In the genomic region with DNA sequence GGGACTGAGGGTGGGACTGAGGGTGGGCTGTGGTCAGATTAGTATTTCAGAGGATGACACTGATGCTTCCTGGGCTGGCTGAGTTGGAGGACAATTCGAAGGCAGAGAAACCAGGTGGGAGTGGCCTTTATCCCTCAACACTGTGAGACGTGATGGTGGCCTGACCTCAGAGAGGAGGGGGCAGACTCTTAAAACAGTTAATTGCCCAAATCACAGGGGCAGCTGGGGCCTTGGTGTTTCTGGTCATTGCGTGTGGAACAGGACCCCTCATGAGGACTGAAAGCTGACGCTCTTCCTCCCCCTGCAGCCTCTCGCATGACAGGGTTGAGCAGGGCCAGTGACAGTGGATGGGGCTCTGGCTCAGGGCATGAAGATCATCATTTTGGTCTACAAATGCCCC, we compare ENCODE assay signal across 28 cellular contexts. TPM values are rescaled to one million over a fixed set of nuclear protein-coding genes. Genes with fewer than 3 reads are reported as not detected.
DNase-seq lines count a peak whose midpoint lies in the region; ATAC-seq, FAIRE-seq and TF ChIP-seq lines count a peak whose summit lies in the region.
"Had no signal": no experiment of that assay in that cellular context is flagged by ENCODE, and none has a peak within 500 bp of the region (broad histone marks: within the 10 kb centered on the region; RNA-seq: fewer than 3 reads in every experiment).

No MANE protein-coding gene starts in this region.

- H3K4me1 Mint-ChIP-seq in activated B cell treated with CpG ODN at 0.5 μM for 24 hours = peaks cover 19% of the 10 kb centered on the region

- H3K18ac ChIP-seq in neuronal stem cell (ENCODE audit: low read length) = peak overlapping the region; percentile 40

- no peaks in the 10 kb centered on the region for H3K27me3 Mint-ChIP-seq in activated B cell treated with CpG ODN at 0.5 μM for 24 hours

- no peak overlapping the region for H3K4me3 ChIP-seq in HepG2 (replicated peaks in 1 of 3; ENCODE audit: insufficient read depth in 1 of 3, low read depth in 2 of 3, low read length in 3 of 3)
- no peak overlapping the region for H3K4me3 ChIP-seq in neuronal stem cell (ENCODE audit: low read length in 2 of 2)
- no peak overlapping the region for H3K4me3 ChIP-seq in right cardiac atrium (ENCODE audit: low read length)
- H3K4me3 ChIP-seq in upper lobe of right lung = no peak overlapping the region
- H3K4me3 ChIP-seq: GM12878, GM23338, PC-9, SJSA1 had no signal

- H2BK12ac ChIP-seq in neuronal stem cell (ENCODE audit: low read length) = no peak overlapping the region

- in situ Hi-C loops in HepG2 (cut with HindIII; ENCODE audit: extremely low pct_ligation_motif_present, low pct_unique_long_range_greater_than_20kb) = no loop called here

- H3K27ac ChIP-seq in HepG2 (ENCODE audit: extremely low read length, insufficient read depth, low read length) = peak overlapping the region; percentile 84
- H3K27ac ChIP-seq in neuronal stem cell (replicated peaks; ENCODE audit: low read length) = no peak overlapping the region
- no peak overlapping the region for H3K27ac ChIP-seq in right cardiac atrium (ENCODE audit: low read length)
- no peak overlapping the region for H3K27ac ChIP-seq in upper lobe of right lung
- H3K27ac ChIP-seq: C4-2B, KMS-11, PC-9, SJSA1 had no signal

- no peak for FAIRE-seq in HepG2 (lab: Jason Lieb, UNC)
- FAIRE-seq: GM12878, HTR-8/SVneo had no signal

- TF ChIP-seq CTCF in activated B cell treated with CpG ODN at 0.5 μM for 24 hours (IDR thresholded peaks at IDR 0.05) (no peak), HepG2 (CRISPR knock-in tag; IDR thresholded peaks at IDR 0.05) (no peak), upper lobe of right lung (IDR thresholded peaks at IDR 0.05) (no peak)

- H3K4me2 ChIP-seq in HepG2 (ENCODE audit: low read depth, low read length) (peak overlapping the region; percentile 25), neuronal stem cell (ENCODE audit: insufficient read depth, low read length, poor library complexity, severe bottlenecking) (no peak overlapping the region)
- H3K4me2 ChIP-seq: GM23338, KMS-11, PC-9 had no signal

- H2BK5ac ChIP-seq in neuronal stem cell (ENCODE audit: low read length) = no peak overlapping the region

- peaks cover 88% of the 10 kb centered on the region for H3K4me1 ChIP-seq in HepG2 (ENCODE audit: insufficient read depth, low read length)
- peaks cover 13 to 14% of the 10 kb centered on the region in 2 donors for H3K4me1 ChIP-seq in neuronal stem cell (ENCODE audit: control insufficient read depth in 2 of 2, insufficient read depth in 1 of 2, low read depth in 1 of 2, low read length in 2 of 2)
- peaks cover 8% of the 10 kb centered on the region for H3K4me1 ChIP-seq in right cardiac atrium (ENCODE audit: control insufficient read depth, insufficient read depth, low read length)
- H3K4me1 ChIP-seq in upper lobe of right lung = peaks cover 3% of the 10 kb centered on the region
- H3K4me1 ChIP-seq: SJSA1 had no signal

- peak overlapping the region; percentile 47 for H2BK120ac ChIP-seq in neuronal stem cell (ENCODE audit: low read depth, low read length)

- H2AFZ ChIP-seq in HepG2 (ENCODE audit: low read length) = no peak overlapping the region
- H2AFZ ChIP-seq in neuronal stem cell (ENCODE audit: low read length) = peak overlapping the region; percentile 36
- H2AFZ ChIP-seq: GM23338, PC-9 had no signal

- H3K23ac ChIP-seq in neuronal stem cell (ENCODE audit: low read depth, low read length, poor library complexity) = no peak overlapping the region

- no peak overlapping the region for H3K9ac ChIP-seq in HepG2 (ENCODE audit: insufficient read depth, low read depth, low read length)
- no peak overlapping the region for H3K9ac ChIP-seq in neuronal stem cell (ENCODE audit: low read depth, low read length, poor library complexity)
- H3K9ac ChIP-seq: KMS-11 had no signal

- peak overlapping the region; percentile 48 for H2AK5ac ChIP-seq in neuronal stem cell (ENCODE audit: low read depth, low read length)

- H3K36me3 ChIP-seq in HepG2 (replicated peaks in 1 of 2; ENCODE audit: control insufficient read depth in 1 of 2, insufficient read depth in 2 of 2, low read length in 2 of 2) (no peaks in the 10 kb centered on the region), neuronal stem cell (replicated peaks in 1 of 2; ENCODE audit: control insufficient read depth in 2 of 2, insufficient read depth in 2 of 2, low read length in 2 of 2) (no peaks in the 10 kb centered on the region), upper lobe of right lung (no peaks in the 10 kb centered on the region)
- H3K36me3 ChIP-seq: SJSA1 had no signal

- TF ChIP-seq EP300 in HepG2 (IDR thresholded peaks at IDR 0.05; ENCODE audit: low read depth in 2 of 2, low read length in 2 of 2) = no peak
- no peak for TF ChIP-seq EP300 in HepG2 (CRISPR knock-in tag; IDR thresholded peaks at IDR 0.05; ENCODE audit: borderline replicate concordance)

- no peak overlapping the region for H3K4me3 Mint-ChIP-seq in activated B cell treated with CpG ODN at 0.5 μM for 24 hours
- H3K4me3 Mint-ChIP-seq: CD8-positive, alpha-beta T cell; GM23338; H9 had no signal

- H3K27me3 ChIP-seq in HepG2 (ENCODE audit: control insufficient read depth in 1 of 2, insufficient read depth in 2 of 2, low read length in 2 of 2) (no peaks in the 10 kb centered on the region), neuronal stem cell (ENCODE audit: control insufficient read depth in 3 of 3, insufficient read depth in 3 of 3, low read depth in 1 of 3, low read length in 3 of 3) (no peaks in the 10 kb centered on the region), right cardiac atrium (ENCODE audit: control insufficient read depth, insufficient read depth) (no peaks in the 10 kb centered on the region), upper lobe of right lung (no peaks in the 10 kb centered on the region)
- H3K27me3 ChIP-seq: SJSA1 had no signal

- no peaks in the 10 kb centered on the region for H3K9me3 Mint-ChIP-seq in activated B cell treated with CpG ODN at 0.5 μM for 24 hours
- H3K9me3 Mint-ChIP-seq: CD8-positive, alpha-beta T cell; GM23338 had no signal

- 92% methylated on average over 3 of the region's 5 CpGs for WGBS in HepG2 (ENCODE audit: low lambda C conversion rate)
- no CpG with 5 or more reads among the region's 5 CpGs for WGBS in neuronal stem cell (ENCODE audit: extremely low coverage in 2 of 2, insufficient read length in 2 of 2, insufficient replicate concordance in 1 of 2), 2 donors
- 87% methylated on average over 5 of the region's 5 CpGs for WGBS in right cardiac atrium

- no peaks in the 10 kb centered on the region for H4K20me1 ChIP-seq in HepG2 (ENCODE audit: insufficient read depth, low read length)

- no peak overlapping the region for H4K91ac ChIP-seq in neuronal stem cell (ENCODE audit: low read depth, low read length, poor library complexity)

- intact Hi-C loops in activated B cell treated with CpG ODN at 0.5 μM for 24 hours (cut with micrococcal nuclease) = no loop called here
- intact Hi-C loops in HepG2 (cut with micrococcal nuclease; ENCODE audit: unreplicated experiment) = loop anchor here (2.0 kb wide), 1 partner anchor 115 kb away; a partner anchor contains a TSS
- intact Hi-C loops in right cardiac atrium (cut with DNase I) = loop anchor here in 1 of 4 donors (10.0 kb wide), 1 partner anchor 223 kb away; no protein-coding TSS in a partner anchor
- intact Hi-C loops in upper lobe of right lung (cut with DNase I) = no loop called here

- H4K8ac ChIP-seq in neuronal stem cell (ENCODE audit: low read depth, low read length) = no peak overlapping the region

- no peaks in the 10 kb centered on the region for H3K79me1 ChIP-seq in neuronal stem cell (ENCODE audit: low read depth, low read length)

- no peaks in the 10 kb centered on the region for H3K9me3 ChIP-seq in HepG2 (ENCODE audit: low read length)
- no peaks in the 10 kb centered on the region for H3K9me3 ChIP-seq in neuronal stem cell (replicated peaks in 1 of 2; ENCODE audit: control insufficient read depth in 2 of 2, insufficient read depth in 1 of 2, low read depth in 1 of 2, low read length in 2 of 2)
- no peaks in the 10 kb centered on the region for H3K9me3 ChIP-seq in right cardiac atrium (ENCODE audit: control insufficient read depth, low read length)
- no peaks in the 10 kb centered on the region for H3K9me3 ChIP-seq in upper lobe of right lung
- H3K9me3 ChIP-seq: SJSA1 had no signal

- peak overlapping the region; percentile 11 for H3K27ac Mint-ChIP-seq in activated B cell treated with CpG ODN at 0.5 μM for 24 hours
- H3K27ac Mint-ChIP-seq: CD8-positive, alpha-beta T cell; GM23338; H9 had no signal

- H3K79me2 ChIP-seq in HepG2 (ENCODE audit: insufficient read depth, low read length) = no peaks in the 10 kb centered on the region

- peaks cover 18% of the 10 kb centered on the region for H3K36me3 Mint-ChIP-seq in activated B cell treated with CpG ODN at 0.5 μM for 24 hours (ENCODE audit: low read depth)
- H3K36me3 Mint-ChIP-seq: CD8-positive, alpha-beta T cell had no signal

- no peak for TF ChIP-seq RAD21 in HepG2 (CRISPR knock-in tag; IDR thresholded peaks at IDR 0.05)

- no peak for TF ChIP-seq POLR2A in HepG2 (IDR thresholded peaks at IDR 0.05; ENCODE audit: insufficient read depth in 1 of 2, low read depth in 2 of 2, low read length in 2 of 2)

- POLR2A ChIA-PET in activated B cell treated with CpG ODN at 0.5 μM for 24 hours (lab: Charles Lee) = interaction anchor here (0.5 to 0.7 kb wide), 2 partner anchors 58 to 79 kb away, joined by 6 to 7 read pairs; no protein-coding TSS in a partner anchor
- POLR2A ChIA-PET in HepG2 (lab: Yijun Ruan, JAX) = interaction anchor here (1.5 to 1.8 kb wide), 2 partner anchors 17 to 114 kb away, joined by 3 to 10 read pairs; a partner anchor contains a TSS

- CTCF ChIA-PET in activated B cell treated with CpG ODN at 0.5 μM for 24 hours (lab: Charles Lee) = interaction anchor here (6.6 to 10.9 kb wide), 2 partner anchors 26 to 107 kb away, joined by 116 to 167 read pairs; no protein-coding TSS in a partner anchor
- CTCF ChIA-PET in HepG2 (lab: Yijun Ruan, JAX; ENCODE audit: low intra/inter-chr PET ratio, low total read pairs) = no interaction called here

- no peak for DNase-seq in activated B cell treated with CpG ODN at 0.5 μM for 24 hours
- DNase-seq in HepG2 (ENCODE audit: low spot score) = no peak
- DNase-seq in neuronal stem cell (ENCODE audit: low spot score) = no peak
- no peak for DNase-seq in NCI-H1694 treated with DMSO at 0.1 percent for 48 hours (lab: John Stamatoyannopoulos, UW)
- no peak for DNase-seq in right cardiac atrium
- no peak for DNase-seq in upper lobe of right lung
- DNase-seq: CD8-positive, alpha-beta T cell; DMS 273 treated with DMSO at 0.1 percent for 48 hours; DMS79; EL; GDM1; H9; MM.1S; NCI-H2029 treated with DMSO at 0.1 percent for 48 hours; NCI-H446 treated with DMSO at 0.1 percent for 48 hours; NCI-H526; NCI-H82; PC-9 had no signal

- no peak overlapping the region for H2BK15ac ChIP-seq in neuronal stem cell (ENCODE audit: low read length)

- H3K4ac ChIP-seq in neuronal stem cell (ENCODE audit: low read length) = no peak overlapping the region

- BruUV-seq in HepG2 (replicated peaks; lab: Mats Ljungman, UMichigan) = no TSS peak

- ATAC-seq in activated B cell treated with CpG ODN at 0.5 μM for 24 hours (ENCODE audit: low read depth) = no peak
- ATAC-seq in HepG2 = no peak
- no peak for ATAC-seq in HG03439 (IDR thresholded peaks at IDR 0.05; ENCODE audit: unreplicated experiment)
- ATAC-seq in right cardiac atrium = no peak
- no peak for ATAC-seq in upper lobe of right lung
- ATAC-seq: CD8-positive, alpha-beta T cell; GM12878; GM23338; Right ventricle myocardium inferior had no signal

- no peak overlapping the region for H3K14ac ChIP-seq in neuronal stem cell (ENCODE audit: low read length)

RNA-seq across cellular contexts. Expression of a gene that starts 18.7 kb away (rescaled TPM):
- total RNA-seq in activated B cell treated with CpG ODN at 0.5 μM for 24 hours (7.2 and 8.1 TPM in 2 replicates), HepG2 (2016; rRNA removed; fragmentation: Illumina TruSeq; extraction: Trizol) (0.55 and 0.86 TPM in 2 replicates), right cardiac atrium (10 to 100 TPM in 1 of 4 donors, 1 to 10 TPM in 3; 4.0 to 14.7 (median 6.3) TPM), upper lobe of right lung (125 TPM)
- total RNA-seq in HepG2 (2016; cell fraction: cytosol; rRNA removed; fragmentation: Illumina TruSeq; extraction: Trizol; ENCODE audit: low read depth) = 0.30 TPM in 1 of 2 replicates, not detected in the other
- total RNA-seq in HepG2 (2016; cell fraction: insoluble cytoplasmic fraction; rRNA removed; fragmentation: Illumina TruSeq; extraction: Trizol) = 0.61 and 0.73 TPM in 2 replicates
- total RNA-seq in HepG2 (2016; cell fraction: membrane; rRNA removed; fragmentation: Illumina TruSeq; extraction: Trizol) = 0.53 and 1.1 TPM in 2 replicates
- 0.22 TPM in 1 of 2 replicates, not detected in the other for total RNA-seq in HepG2 (2016; cell fraction: nucleus; rRNA removed; fragmentation: Illumina TruSeq; extraction: Trizol)
- polyA plus RNA-seq in HepG2 (2011; rRNA removed) (1.0 and 1.7 TPM in 2 replicates), right cardiac atrium (15.6 TPM)
- 1.0 and 1.3 TPM in 2 replicates for polyA plus RNA-seq in HepG2 (2011; cell fraction: cytosol; rRNA removed)
- polyA plus RNA-seq in HepG2 (2011; cell fraction: nucleus; rRNA removed) = 0.43 and 0.51 TPM in 2 replicates
- 0.33 and 2.5 TPM in 2 replicates for polyA plus RNA-seq in HepG2 (2012)
- polyA plus RNA-seq in HepG2 (2016; cell fraction: cytosol; fragmentation: Illumina TruSeq; extraction: Trizol; ENCODE audit: low read depth) = 0.27 and 0.35 TPM in 2 replicates
- 0.44 and 0.59 TPM in 2 replicates for polyA plus RNA-seq in HepG2 (2016; cell fraction: insoluble cytoplasmic fraction; fragmentation: Illumina TruSeq; extraction: Trizol; ENCODE audit: low read depth)
- polyA plus RNA-seq in HepG2 (2016; cell fraction: membrane; fragmentation: Illumina TruSeq; extraction: Trizol; ENCODE audit: low read depth) = 0.34 and 0.37 TPM in 2 replicates
- 0.55 TPM in 1 of 2 replicates, not detected in the other for polyA plus RNA-seq in HepG2 (2016; cell fraction: nucleus; fragmentation: Illumina TruSeq; extraction: Trizol; ENCODE audit: insufficient read depth, low read depth)
- polyA minus RNA-seq in HepG2 (2011; rRNA and poly(A)+ RNA removed; ENCODE audit: low replicate concordance) = 0.14 and 1.8 TPM in 2 replicates
- polyA minus RNA-seq in HepG2 (2011; cell fraction: cytosol; rRNA and poly(A)+ RNA removed) = 0.88 TPM in 1 of 2 replicates, not detected in the other
- 0.77 and 0.87 TPM in 2 replicates for polyA minus RNA-seq in HepG2 (2011; cell fraction: nucleus; rRNA and poly(A)+ RNA removed)
- not detected for polyA plus RNA-seq in neuronal stem cell (2013, experiment 1 of 2)
- polyA plus RNA-seq in neuronal stem cell (2013, experiment 2 of 2) = not detected
- total RNA-seq: A673; CD8-positive, alpha-beta T cell; GM23338; H9; PC-9; RPMI7951; SJSA1 had no signal
- polyA plus RNA-seq: GM23338 had no signal

RNA-seq across cellular contexts. Expression of a gene that starts 45.5 kb away (rescaled TPM):
- 37.1 and 48.7 TPM in 2 replicates for total RNA-seq in activated B cell treated with CpG ODN at 0.5 μM for 24 hours
- total RNA-seq in HepG2 (2016; rRNA removed; fragmentation: Illumina TruSeq; extraction: Trizol) = 5.7 and 9.0 TPM in 2 replicates
- 4.3 and 4.9 TPM in 2 replicates for total RNA-seq in HepG2 (2016; cell fraction: cytosol; rRNA removed; fragmentation: Illumina TruSeq; extraction: Trizol; ENCODE audit: low read depth)
- 4.8 and 8.8 TPM in 2 replicates for total RNA-seq in HepG2 (2016; cell fraction: insoluble cytoplasmic fraction; rRNA removed; fragmentation: Illumina TruSeq; extraction: Trizol)
- 7.3 and 7.9 TPM in 2 replicates for total RNA-seq in HepG2 (2016; cell fraction: membrane; rRNA removed; fragmentation: Illumina TruSeq; extraction: Trizol)
- 7.5 and 8.4 TPM in 2 replicates for total RNA-seq in HepG2 (2016; cell fraction: nucleus; rRNA removed; fragmentation: Illumina TruSeq; extraction: Trizol)
- 16.5 and 17.2 TPM in 2 replicates for polyA plus RNA-seq in HepG2 (2011; rRNA removed)
- polyA plus RNA-seq in HepG2 (2011; cell fraction: cytosol; rRNA removed) = 17.9 and 18.6 TPM in 2 replicates
- 10.2 and 11.0 TPM in 2 replicates for polyA plus RNA-seq in HepG2 (2011; cell fraction: nucleus; rRNA removed)
- polyA plus RNA-seq in HepG2 (2012) = 7.6 and 9.4 TPM in 2 replicates
- polyA plus RNA-seq in HepG2 (2016; cell fraction: cytosol; fragmentation: Illumina TruSeq; extraction: Trizol; ENCODE audit: low read depth) = 3.4 and 4.3 TPM in 2 replicates
- 4.7 and 5.8 TPM in 2 replicates for polyA plus RNA-seq in HepG2 (2016; cell fraction: insoluble cytoplasmic fraction; fragmentation: Illumina TruSeq; extraction: Trizol; ENCODE audit: low read depth)
- polyA plus RNA-seq in HepG2 (2016; cell fraction: membrane; fragmentation: Illumina TruSeq; extraction: Trizol; ENCODE audit: low read depth) = 4.9 and 6.1 TPM in 2 replicates
- polyA plus RNA-seq in HepG2 (2016; cell fraction: nucleus; fragmentation: Illumina TruSeq; extraction: Trizol; ENCODE audit: insufficient read depth, low read depth) = 9.1 and 12.2 TPM in 2 replicates
- 34.5 and 67.6 TPM in 2 replicates for polyA minus RNA-seq in HepG2 (2011; rRNA and poly(A)+ RNA removed; ENCODE audit: low replicate concordance)
- polyA minus RNA-seq in HepG2 (2011; cell fraction: cytosol; rRNA and poly(A)+ RNA removed) = 10.7 and 12.8 TPM in 2 replicates
- 12.6 and 14.9 TPM in 2 replicates for polyA minus RNA-seq in HepG2 (2011; cell fraction: nucleus; rRNA and poly(A)+ RNA removed)
- 18.4 TPM for polyA plus RNA-seq in neuronal stem cell (2013, experiment 1 of 2)
- 18.0 TPM for polyA plus RNA-seq in neuronal stem cell (2013, experiment 2 of 2)
- total RNA-seq in right cardiac atrium = 10 to 100 TPM in 3 of 4 donors, 1 to 10 TPM in 1; 6.1 to 13.4 (median 10.8) TPM
- 8.3 TPM for polyA plus RNA-seq in right cardiac atrium
- 19.1 TPM for total RNA-seq in upper lobe of right lung
